ENCODE assay signal across 10 cellular contexts in genomic region chr1:23524716-23525401, GRCh38. TPM values are rescaled to one million over a fixed set of nuclear protein-coding genes. Genes with fewer than 3 reads are reported as not detected.
DNase-seq lines count a peak whose midpoint lies in the region; ATAC-seq and TF ChIP-seq lines count a peak whose summit lies in the region.
"Had no signal": no experiment of that assay in that cellular context is flagged by ENCODE, and none has a peak within 500 bp of the region (broad histone marks: within the 10 kb centered on the region; RNA-seq: fewer than 3 reads in every experiment).

No MANE protein-coding gene starts in this region.

- H3K4me1 ChIP-seq in PC-3 (ENCODE audit: insufficient read depth, low read length): peaks cover 48% of the 10 kb centered on the region

- H3K27me3 ChIP-seq in CD4-positive, alpha-beta T cell (ENCODE audit: control insufficient read depth, insufficient read depth, low read length): no peaks in the 10 kb centered on the region
- H3K27me3 ChIP-seq in PC-3 (ENCODE audit: low read length): no peaks in the 10 kb centered on the region

- no peak overlapping the region for H3K9ac ChIP-seq in PC-3 (ENCODE audit: low read length)

- H2AFZ ChIP-seq in PC-3 (ENCODE audit: low read length): no peak overlapping the region

- H3K9me3 ChIP-seq in CD4-positive, alpha-beta T cell (ENCODE audit: control insufficient read depth, low read length): no peaks in the 10 kb centered on the region
- H3K9me3 ChIP-seq in PC-3 (ENCODE audit: low read length): no peaks in the 10 kb centered on the region
- H3K9me3 ChIP-seq: thoracic aorta had no signal

- H3K4me3 Mint-ChIP-seq in CD4-positive, alpha-beta T cell: peak overlapping the region; percentile 74
- H3K4me3 Mint-ChIP-seq in IgD-negative memory B cell: peak overlapping the region; percentile 34 to 79 (median 77)
- H3K4me3 Mint-ChIP-seq: nephron had no signal

- H3K9me2 ChIP-seq in PC-3 (replicated peaks; ENCODE audit: low read length): no peaks in the 10 kb centered on the region

- ATAC-seq in CD4-positive, alpha-beta T cell (ENCODE audit: poor library complexity): peak; percentile 13
- ATAC-seq in PC-3: no peak
- no peak for ATAC-seq in GM19351 (IDR thresholded peaks at IDR 0.05; ENCODE audit: unreplicated experiment)
- no peak for ATAC-seq in HG03025 (IDR thresholded peaks at IDR 0.05; ENCODE audit: low FRiP score, unreplicated experiment)

- H3K4me2 ChIP-seq in PC-3 (ENCODE audit: low read length): 0 out of 2 replicates have a peak overlapping the region, but pooled peaks have one; percentile 1

- H3K4me3 ChIP-seq in PC-3 (ENCODE audit: low read length): no peak overlapping the region
- H3K4me3 ChIP-seq: thoracic aorta had no signal

- H3K79me2 ChIP-seq in PC-3 (ENCODE audit: low read length): peaks cover 8% of the 10 kb centered on the region

- no peak for TF ChIP-seq CTCF in CD4-positive, alpha-beta T cell (IDR thresholded peaks at IDR 0.05)
- no peak for TF ChIP-seq CTCF in PC-3 (conservative IDR thresholded peaks at IDR 0.05; ENCODE audit: low read depth, low read length)

- peak overlapping the region; percentile 88 for H3K27ac Mint-ChIP-seq in CD4-positive, alpha-beta T cell
- peak overlapping the region; percentile 87 to 95 (median 89) for H3K27ac Mint-ChIP-seq in IgD-negative memory B cell

- peaks cover 73% of the 10 kb centered on the region for H3K4me1 Mint-ChIP-seq in CD4-positive, alpha-beta T cell (ENCODE audit: low read depth)
- H3K4me1 Mint-ChIP-seq in IgD-negative memory B cell: peaks cover 63 to 69% (median 65%) of the 10 kb centered on the region in 3 donors

- H4K20me1 ChIP-seq in PC-3 (ENCODE audit: low read length): no peaks in the 10 kb centered on the region

- no peaks in the 10 kb centered on the region for H3K36me3 Mint-ChIP-seq in CD4-positive, alpha-beta T cell (ENCODE audit: low read depth)
- peaks cover 4% of the 10 kb centered on the region for H3K36me3 Mint-ChIP-seq in IgD-negative memory B cell

- peak; percentile 61 for TF ChIP-seq POLR2A in erythroblast (IDR thresholded peaks at IDR 0.05; ENCODE audit: low read length)

- no peaks in the 10 kb centered on the region for H3F3A ChIP-seq in PC-3 (ENCODE audit: low read length, unreplicated experiment)

- no peaks in the 10 kb centered on the region for H3K27me3 Mint-ChIP-seq in CD4-positive, alpha-beta T cell
- no peaks in the 10 kb centered on the region for H3K27me3 Mint-ChIP-seq in IgD-negative memory B cell

- CTCF ChIA-PET in CD4-positive, alpha-beta T cell (lab: Charles Lee): interaction anchor here (1.7 to 3.2 kb wide), 4 partner anchors 15 to 112 kb away, joined by 7 to 21 read pairs (median 12); no protein-coding TSS in a partner anchor
- CTCF ChIA-PET in PC-3 (lab: Charles Lee): interaction anchor here (1.1 kb wide), 1 partner anchor 28 kb away, joined by 3 read pairs; no protein-coding TSS in a partner anchor

- no peaks in the 10 kb centered on the region for H3K9me3 Mint-ChIP-seq in CD4-positive, alpha-beta T cell
- H3K9me3 Mint-ChIP-seq in IgD-negative memory B cell: no peaks in the 10 kb centered on the region
- H3K9me3 Mint-ChIP-seq: nephron had no signal

- intact Hi-C loops in CD4-positive, alpha-beta T cell (cut with DNase I, micrococcal nuclease): no loop called here
- intact Hi-C loops in PC-3 (cut with micrococcal nuclease): no loop called here

- no peaks in the 10 kb centered on the region for H3K36me3 ChIP-seq in PC-3 (ENCODE audit: low read depth, low read length)
- H3K36me3 ChIP-seq: thoracic aorta had no signal

- peak overlapping the region; percentile 24 for H3K27ac ChIP-seq in CD4-positive, alpha-beta T cell (ENCODE audit: low read depth, low read length)
- H3K27ac ChIP-seq in PC-3 (ENCODE audit: low read length): peak overlapping the region; percentile 51
- H3K27ac ChIP-seq: thoracic aorta had no signal

- POLR2A ChIA-PET in CD4-positive, alpha-beta T cell (lab: Charles Lee): interaction anchor here (0.6 to 5.9 kb wide), 11 partner anchors 9 to 102 kb away, joined by 3 to 38 read pairs (median 4); partner anchors contain the start of gene ID3
- POLR2A ChIA-PET in PC-3 (lab: Charles Lee; ENCODE audit: unreplicated experiment): no interaction called here

- BruUV-seq in PC-3 (replicated peaks; lab: Mats Ljungman, UMichigan): no TSS peak

- DNase-seq in CD4-positive, alpha-beta T cell: peak in 7 of 10 experiments; percentile 14 to 47 (median 24)
- DNase-seq in PC-3: peak; percentile 22
- peak; percentile 97 to 98 for DNase-seq in erythroblast (lab: John Stamatoyannopoulos, UW)
- no peak for DNase-seq in hippocampal formation (lab: John Stamatoyannopoulos, UW)
- no peak for DNase-seq in COLO829 (ENCODE audit: low spot score)

RNA-seq across cellular contexts. Expression of gene E2F2, which starts 6.2 kb away (rescaled TPM):
- under 1 TPM; 0.50 to 0.69 TPM for total RNA-seq in CD4-positive, alpha-beta T cell
- polyA plus RNA-seq in IgD-negative memory B cell: 2.2 TPM
- 7.0 and 8.3 TPM in 2 replicates for total RNA-seq in PC-3 (2014; rRNA removed)

RNA-seq across cellular contexts. Expression of gene ID3, which starts 34.4 kb away (rescaled TPM):
- total RNA-seq in CD4-positive, alpha-beta T cell: 10 to 100 TPM; 89.8 to 90.4 TPM
- 74.0 TPM for polyA plus RNA-seq in IgD-negative memory B cell
- 77.7 and 92.5 TPM in 2 replicates for total RNA-seq in PC-3 (2014; rRNA removed)

RNA-seq across cellular contexts. Expression of gene ASAP3, which starts 40.9 kb away (rescaled TPM):
- total RNA-seq in CD4-positive, alpha-beta T cell: 1 to 10 TPM in 1 of 2 experiments, under 1 TPM in 1; 0.81 to 1.2 TPM
- 0.66 TPM for polyA plus RNA-seq in IgD-negative memory B cell
- 12.8 and 17.0 TPM in 2 replicates for total RNA-seq in PC-3 (2014; rRNA removed)

Comparison
In these comparisons a context has a peak if more than half of its experiments do, and no peak if none do; other contexts are left out.
1. DNase-seq: peak in CD4-positive, alpha-beta T cell (7 of 10), PC-3 (single experiment) and erythroblast (2 of 2); none in hippocampal formation (0 of 2) and COLO829 (single experiment).